Comparison of ENCODE assay signal across 10 cellular contexts in genomic region chr16:4293181-4293716, GRCh38. TPM values are rescaled to one million over a fixed set of nuclear protein-coding genes. Genes with fewer than 3 reads are reported as not detected.
DNase-seq lines count a peak whose midpoint lies in the region; ATAC-seq, FAIRE-seq and TF ChIP-seq lines count a peak whose summit lies in the region.
"Had no signal": no experiment of that assay in that cellular context is flagged by ENCODE, and none has a peak within 500 bp of the region (broad histone marks: within the 10 kb centered on the region; RNA-seq: fewer than 3 reads in every experiment).

No MANE protein-coding gene starts in this region.

- 68 to 73% (median 72%) methylated on average over 14 of the region's 14 CpGs for WGBS in small intestine, 3 donors

- TF ChIP-seq CTCF in Calu3 (IDR thresholded peaks at IDR 0.05; ENCODE audit: unreplicated experiment) (no peak), ascending aorta (IDR thresholded peaks at IDR 0.05) (no peak), osteoblast (IDR thresholded peaks at IDR 0.05; ENCODE audit: extremely low read depth, low read depth, low read length) (no peak)

- H3K9me3 Mint-ChIP-seq in Calu3 (ENCODE audit: low read depth, unreplicated experiment), result no peaks in the 10 kb centered on the region
- H3K9me3 Mint-ChIP-seq in effector memory CD8-positive, alpha-beta T cell, result no peaks in the 10 kb centered on the region
- H3K9me3 Mint-ChIP-seq: CD4-positive, alpha-beta memory T cell had no signal

- H3K36me3 ChIP-seq in ascending aorta (no peaks in the 10 kb centered on the region), osteoblast (ENCODE audit: insufficient read depth, low read length) (no peaks in the 10 kb centered on the region), small intestine (ENCODE audit: control insufficient read depth in 2 of 2, insufficient read depth in 2 of 2, low read length in 2 of 2) (no peaks in the 10 kb centered on the region)

- peak overlapping the region; percentile 51 for H3K27ac Mint-ChIP-seq in Calu3 (ENCODE audit: unreplicated experiment)
- peak overlapping the region in 1 of 2 donors; percentile 61 for H3K27ac Mint-ChIP-seq in effector memory CD8-positive, alpha-beta T cell

- peak overlapping the region; percentile 3 for H2AFZ ChIP-seq in osteoblast (ENCODE audit: low read length)

- H3K4me3 ChIP-seq in ascending aorta, result peak overlapping the region in 1 of 2 donors; percentile 3
- H3K4me3 ChIP-seq in osteoblast (ENCODE audit: insufficient read depth, low read length), result peak overlapping the region; percentile 43
- H3K4me3 ChIP-seq in small intestine (ENCODE audit: low read depth in 1 of 2, low read length in 2 of 2), result no peak overlapping the region

- H3K27me3 Mint-ChIP-seq in Calu3 (ENCODE audit: unreplicated experiment), result no peaks in the 10 kb centered on the region
- peaks cover 15 to 25% of the 10 kb centered on the region in 2 donors for H3K27me3 Mint-ChIP-seq in effector memory CD8-positive, alpha-beta T cell

- DNase-seq in Calu3 (no peak), ascending aorta (ENCODE audit: low spot score in 2 of 2) (no peak), osteoblast (ENCODE audit: insufficient read length, low spot score, missing footprints) (peak; percentile 26), small intestine (no peak), UCSD-AML1 (lab: John Stamatoyannopoulos, UW; ENCODE audit: unreplicated experiment) (no peak)
- no peak for DNase-seq in effector memory CD8-positive, alpha-beta T cell
- DNase-seq: CD4-positive, alpha-beta memory T cell; erythroblast had no signal

- peaks cover 7 to 28% of the 10 kb centered on the region in 2 donors for H3K4me1 ChIP-seq in ascending aorta
- peaks cover 28% of the 10 kb centered on the region for H3K4me1 ChIP-seq in osteoblast (ENCODE audit: insufficient read depth, low read length)
- H3K4me1 ChIP-seq in small intestine (ENCODE audit: control insufficient read depth in 2 of 2, insufficient read depth in 1 of 2, low read depth in 1 of 2, low read length in 1 of 2), result no peaks in the 10 kb centered on the region

- H3K4me3 Mint-ChIP-seq in Calu3 (ENCODE audit: low read depth, unreplicated experiment), result peak overlapping the region; percentile 57
- no peak overlapping the region for H3K4me3 Mint-ChIP-seq in effector memory CD8-positive, alpha-beta T cell
- H3K4me3 Mint-ChIP-seq: CD4-positive, alpha-beta memory T cell had no signal

- H4K20me1 ChIP-seq in osteoblast (ENCODE audit: insufficient read depth, low read length), result peaks cover 3% of the 10 kb centered on the region

- no peak for ATAC-seq in effector memory CD8-positive, alpha-beta T cell (replicated peaks)

- peaks cover 34% of the 10 kb centered on the region for H3K4me1 Mint-ChIP-seq in Calu3 (ENCODE audit: low read depth, unreplicated experiment)
- H3K4me1 Mint-ChIP-seq in effector memory CD8-positive, alpha-beta T cell (ENCODE audit: low read depth in 2 of 2), result peaks cover under 1 to 10% of the 10 kb centered on the region in 2 donors

- FAIRE-seq in small intestine (lab: Jason Lieb, UNC), result no peak

- BruUV-seq in Calu3 (replicated peaks; lab: Mats Ljungman, UMichigan), result no TSS peak

- intact Hi-C loops in Calu3 (cut with micrococcal nuclease; ENCODE audit: unreplicated experiment), result no loop called here
- intact Hi-C loops in ascending aorta (cut with DNase I), result no loop called here

- H3K9me3 ChIP-seq in ascending aorta, result no peaks in the 10 kb centered on the region
- H3K9me3 ChIP-seq in osteoblast (ENCODE audit: low read depth, low read length), result no peaks in the 10 kb centered on the region
- no peaks in the 10 kb centered on the region for H3K9me3 ChIP-seq in small intestine (ENCODE audit: control insufficient read depth, low read depth)

- H3K27ac ChIP-seq in ascending aorta (peak overlapping the region; percentile 68 to 84), osteoblast (ENCODE audit: low read depth, low read length) (peak overlapping the region; percentile 10), small intestine (ENCODE audit: low read depth in 1 of 2, low read length in 1 of 2) (no peak overlapping the region)

- H3K79me2 ChIP-seq in osteoblast (ENCODE audit: insufficient read depth, low read length), result no peaks in the 10 kb centered on the region

- H3K36me3 Mint-ChIP-seq in Calu3 (ENCODE audit: insufficient read depth, unreplicated experiment), result peaks cover 6% of the 10 kb centered on the region
- H3K36me3 Mint-ChIP-seq in effector memory CD8-positive, alpha-beta T cell (ENCODE audit: insufficient read depth), result peaks cover 3% of the 10 kb centered on the region
- H3K36me3 Mint-ChIP-seq: CD4-positive, alpha-beta memory T cell had no signal

- no peaks in the 10 kb centered on the region for H3K27me3 ChIP-seq in ascending aorta
- no peaks in the 10 kb centered on the region for H3K27me3 ChIP-seq in osteoblast (ENCODE audit: insufficient read depth, low read length)
- no peaks in the 10 kb centered on the region for H3K27me3 ChIP-seq in small intestine (ENCODE audit: control insufficient read depth in 2 of 2, insufficient read depth in 2 of 2, low read length in 2 of 2)

- CTCF ChIA-PET in Calu3 (lab: Charles Lee), result interaction anchor here (0.6 to 1.7 kb wide), 4 partner anchors 16 to 1270 kb away, joined by 3 to 9 read pairs (median 3); partner anchors contain the start of genes HCFC1R1 and PAM16

- H3K4me2 ChIP-seq in osteoblast (ENCODE audit: insufficient read depth, low read length), result peak overlapping the region; percentile 76

RNA-seq across cellular contexts. Expression of gene TFAP4, which starts 20.4 kb away (rescaled TPM):
- total RNA-seq in Calu3 (2022) (31.4 and 31.9 TPM in 2 replicates), ascending aorta (5.3 TPM), osteoblast (6.5 and 9.1 TPM in 2 replicates)
- polyA plus RNA-seq in small intestine, result 10 to 100 TPM in 1 of 3 donors, 1 to 10 TPM in 2; 4.2 to 14.7 (median 5.4) TPM

RNA-seq across cellular contexts. Expression of gene GLIS2, which starts 22.6 kb away (rescaled TPM):
- total RNA-seq in Calu3 (2022) (22.1 and 24.5 TPM in 2 replicates), ascending aorta (16.8 TPM), osteoblast (5.0 and 5.4 TPM in 2 replicates)
- 1 to 10 TPM in 2 of 3 donors, under 1 TPM in 1; 0.22 to 3.6 (median 1.1) TPM for polyA plus RNA-seq in small intestine
- polyA plus RNA-seq: CD4-positive, alpha-beta memory T cell had no signal

RNA-seq across cellular contexts. Expression of gene SRL, which starts 51.4 kb away (rescaled TPM):
- total RNA-seq in Calu3 (2022) (0.12 TPM in 1 of 2 replicates, not detected in the other), ascending aorta (15.6 TPM), osteoblast (not detected in 2 replicates)
- polyA plus RNA-seq in small intestine, result 1 to 10 TPM in 2 of 3 donors, under 1 TPM in 1; 0.45 to 3.2 (median 2.9) TPM
- total RNA-seq: CD4-positive, alpha-beta memory T cell; kidney epithelial cell; T-helper 1 cell treated with Interleukin-12 subunit alpha and Interleukin-12 subunit beta and Interleukin-4 antibody, amounts not matched to agents 30 ng/mL and 1 ng/mL, for 36 hours had no signal
- polyA plus RNA-seq: CD4-positive, alpha-beta memory T cell had no signal

RNA-seq across cellular contexts. Expression of gene PAM16, which starts 57.9 kb away (rescaled TPM):
- total RNA-seq in Calu3 (2022), result 72.7 and 85.3 TPM in 2 replicates
- 26.6 TPM for total RNA-seq in ascending aorta
- total RNA-seq in osteoblast, result 17.4 and 18.6 TPM in 2 replicates
- 10 to 100 TPM; 63.0 to 98.4 (median 76.0) TPM for polyA plus RNA-seq in small intestine

Comparison
In these comparisons a context has a peak if more than half of its experiments do, and no peak if none do; other contexts are left out.
1. H3K27ac ChIP-seq: peak in ascending aorta (2 of 2) and osteoblast (single experiment); none in small intestine (0 of 2).
2. RNA of gene SRL, which starts 51.4 kb away (total RNA-seq): 15.6 TPM in ascending aorta (single experiment); 0.12 TPM in Calu3 and not detected in osteoblast; every median in the first group is over 10 times any median in the second.